ENCODE assay signal across 7 cellular contexts in genomic region chr7:2886391-2886790, GRCh38.
"Had no signal": no experiment of that assay in that cellular context is flagged by ENCODE, and none has a peak within 500 bp of the region (broad histone marks: within the 10 kb centered on the region; RNA-seq: fewer than 3 reads in every experiment).

No MANE protein-coding gene starts in this region.

- H3K4me3 Mint-ChIP-seq: activated T-helper 1 cell treated with anti-CD3 and anti-CD28 coated beads, Interleukin-12 subunit alpha, Interleukin-12 subunit beta, Interleukin-2, Interleukin-4 antibody, amounts not matched to agents 30 ng/mL and 10 ng/mL and 1 ng/mL, durations not matched to agents 14 hours and 24 hours and 36 hours; natural killer cell; type B pancreatic cell had no signal

- H3K36me3 ChIP-seq: ascending aorta, esophagus squamous epithelium, ovary had no signal

- H3K27ac ChIP-seq: ascending aorta, esophagus squamous epithelium, ovary had no signal

- H3K4me3 ChIP-seq: ascending aorta, esophagus squamous epithelium, ovary had no signal

- H3K27me3 ChIP-seq: ascending aorta, ovary had no signal

- H3K27me3 Mint-ChIP-seq: type B pancreatic cell had no signal

- H3K9ac ChIP-seq: SK-N-SH had no signal

- H3K4me1 ChIP-seq: ascending aorta had no signal

- H3K9me3 Mint-ChIP-seq: activated T-helper 1 cell treated with anti-CD3 and anti-CD28 coated beads, Interleukin-12 subunit alpha, Interleukin-12 subunit beta, Interleukin-2, Interleukin-4 antibody, amounts not matched to agents 30 ng/mL and 10 ng/mL and 1 ng/mL, durations not matched to agents 14 hours and 24 hours and 36 hours; natural killer cell; type B pancreatic cell had no signal

- H3K4me2 ChIP-seq: SK-N-SH had no signal

- H3K27ac Mint-ChIP-seq: activated T-helper 1 cell treated with anti-CD3 and anti-CD28 coated beads, Interleukin-12 subunit alpha, Interleukin-12 subunit beta, Interleukin-2, Interleukin-4 antibody, amounts not matched to agents 30 ng/mL and 10 ng/mL and 1 ng/mL, durations not matched to agents 14 hours and 24 hours and 36 hours; type B pancreatic cell had no signal

- DNase-seq: natural killer cell had no signal

- H3K9me3 ChIP-seq: ascending aorta, esophagus squamous epithelium, ovary, SK-N-SH had no signal

- H3K36me3 Mint-ChIP-seq: natural killer cell, type B pancreatic cell had no signal
